In the genomic region with DNA sequence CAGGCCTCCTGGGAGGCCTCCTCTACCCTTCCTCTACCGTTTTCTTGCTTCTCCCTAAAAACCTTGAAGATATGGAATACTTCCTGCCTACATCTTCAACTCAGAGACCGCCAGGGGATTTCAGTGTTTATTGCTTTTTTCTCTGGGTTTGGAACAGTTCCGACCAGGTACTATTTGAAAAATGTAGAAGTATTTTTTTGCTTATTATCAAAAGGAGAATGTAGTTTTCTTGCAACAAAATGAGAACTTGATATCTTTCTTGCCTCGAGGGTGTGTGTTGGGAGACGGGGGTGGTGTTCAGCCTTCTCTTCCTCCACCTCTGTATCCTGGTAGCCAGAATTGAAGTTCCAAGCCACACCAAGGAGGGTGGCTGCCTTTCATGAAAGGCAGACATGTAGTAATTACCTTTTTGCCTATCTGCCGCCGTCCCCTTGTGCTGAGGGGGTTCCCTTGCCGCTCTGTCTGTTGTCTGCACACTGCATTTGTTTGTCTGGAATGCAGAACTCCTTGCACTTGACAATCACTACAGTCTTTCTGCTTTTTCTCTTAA, we compare ENCODE assay signal across 10 cellular contexts.
DNase-seq lines count a peak whose midpoint lies in the region; ATAC-seq, FAIRE-seq and TF ChIP-seq lines count a peak whose summit lies in the region.
"Had no signal": no experiment of that assay in that cellular context is flagged by ENCODE, and none has a peak within 500 bp of the region (broad histone marks: within the 10 kb centered on the region; RNA-seq: fewer than 3 reads in every experiment).

No MANE protein-coding gene starts in this region.

- no peaks in the 10 kb centered on the region for H3K36me3 Mint-ChIP-seq in stimulated activated memory B cell treated with anti-CD40 and anti-IgM and Interleukin-4, amounts not matched to agents 10 μg/mL and 1 μg/mL and 100 μg/mL, for 72 hours

- H3K27ac ChIP-seq in left ventricle myocardium inferior (replicated peaks) (peak overlapping the region; percentile 75), esophagus (ENCODE audit: low read depth in 2 of 2, low read length in 1 of 2) (peak overlapping the region; percentile 78 to 82), pancreas (peak overlapping the region; percentile 51 to 89 (median 76))

- H3K27me3 ChIP-seq in left ventricle myocardium inferior (ENCODE audit: low read depth), result no peaks in the 10 kb centered on the region
- no peaks in the 10 kb centered on the region for H3K27me3 ChIP-seq in esophagus (ENCODE audit: control insufficient read depth in 1 of 2, insufficient read depth in 2 of 2, low read length in 2 of 2)
- no peaks in the 10 kb centered on the region for H3K27me3 ChIP-seq in pancreas

- intact Hi-C loops in left ventricle myocardium inferior (cut with micrococcal nuclease) (no loop called here), left cardiac atrium (cut with DNase I) (no loop called here), pancreas (cut with DNase I) (no loop called here)

- 53 to 54% methylated on average over 8 of the region's 8 CpGs for WGBS in esophagus, 2 donors
- 54 to 57% methylated on average over 8 of the region's 8 CpGs for WGBS in pancreas, 2 donors

- peaks cover 85% of the 10 kb centered on the region for H3K4me1 ChIP-seq in left ventricle myocardium inferior
- peaks cover 0 to 11% of the 10 kb centered on the region in 2 donors for H3K4me1 ChIP-seq in esophagus (ENCODE audit: control insufficient read depth in 2 of 2, insufficient read depth in 2 of 2, low read length in 1 of 2)
- peaks cover 68 to 90% (median 82%) of the 10 kb centered on the region in 3 donors for H3K4me1 ChIP-seq in pancreas

- no peaks in the 10 kb centered on the region for H3K4me1 Mint-ChIP-seq in stimulated activated memory B cell treated with anti-CD40 and anti-IgM and Interleukin-4, amounts not matched to agents 10 μg/mL and 1 μg/mL and 100 μg/mL, for 72 hours

- H3K9me3 Mint-ChIP-seq in stimulated activated memory B cell treated with anti-CD40 and anti-IgM and Interleukin-4, amounts not matched to agents 10 μg/mL and 1 μg/mL and 100 μg/mL, for 72 hours, result no peaks in the 10 kb centered on the region

- H3K36me3 ChIP-seq in left ventricle myocardium inferior (no peaks in the 10 kb centered on the region), esophagus (ENCODE audit: control insufficient read depth in 2 of 2, insufficient read depth in 2 of 2, low read length in 1 of 2) (no peaks in the 10 kb centered on the region), pancreas (no peaks in the 10 kb centered on the region)

- no peak overlapping the region for H3K4me3 Mint-ChIP-seq in stimulated activated memory B cell treated with anti-CD40 and anti-IgM and Interleukin-4, amounts not matched to agents 10 μg/mL and 1 μg/mL and 100 μg/mL, for 72 hours

- ATAC-seq in left cardiac atrium, result no peak
- ATAC-seq in pancreas, result no peak
- no peak for ATAC-seq in stimulated activated memory B cell treated with anti-CD40 and anti-IgM and Interleukin-4, amounts not matched to agents 10 μg/mL and 1 μg/mL and 100 μg/mL, for 72 hours

- H3K9me3 ChIP-seq in left ventricle myocardium inferior (replicated peaks) (no peaks in the 10 kb centered on the region), esophagus (ENCODE audit: control insufficient read depth in 2 of 2, insufficient read depth in 1 of 2, low read depth in 1 of 2, low read length in 1 of 2) (no peaks in the 10 kb centered on the region), pancreas (no peaks in the 10 kb centered on the region)

- H3K4me3 ChIP-seq in left ventricle myocardium inferior, result no peak overlapping the region
- no peak overlapping the region for H3K4me3 ChIP-seq in esophagus (ENCODE audit: low read depth in 1 of 2, low read length in 2 of 2)
- no peak overlapping the region for H3K4me3 ChIP-seq in pancreas

- no peaks in the 10 kb centered on the region for H3K27me3 Mint-ChIP-seq in stimulated activated memory B cell treated with anti-CD40 and anti-IgM and Interleukin-4, amounts not matched to agents 10 μg/mL and 1 μg/mL and 100 μg/mL, for 72 hours

- DNase-seq in left ventricle myocardium inferior, result no peak
- DNase-seq in left cardiac atrium, result no peak
- DNase-seq in pancreas, result no peak
- DNase-seq in NK-92 (lab: John Stamatoyannopoulos, UW; ENCODE audit: unreplicated experiment), result no peak
- DNase-seq in mesenteric fat pad (ENCODE audit: low spot score), result no peak
- no peak for DNase-seq in stimulated activated CD4-positive, alpha-beta T cell treated with anti-CD3 and anti-CD28 coated beads, Interleukin-1b, Interleukin-23, amount 100 ng/mL, for 48 hours
- DNase-seq: NCI-H1105 had no signal

- FAIRE-seq in pancreas (lab: Jason Lieb, UNC), result no peak
- FAIRE-seq: TTC549 had no signal

- TF ChIP-seq CTCF in left ventricle myocardium inferior (IDR thresholded peaks at IDR 0.05; ENCODE audit: borderline replicate concordance), result no peak
- no peak for TF ChIP-seq CTCF in pancreas (IDR thresholded peaks at IDR 0.05)

- no peak overlapping the region for H3K27ac Mint-ChIP-seq in stimulated activated memory B cell treated with anti-CD40 and anti-IgM and Interleukin-4, amounts not matched to agents 10 μg/mL and 1 μg/mL and 100 μg/mL, for 72 hours
